In genomic region chr4:10171055-10171454, GRCh38 we compare ENCODE assay signal across 20 cellular contexts.
"Had no signal": no experiment of that assay in that cellular context is flagged by ENCODE, and none has a peak within 500 bp of the region (broad histone marks: within the 10 kb centered on the region; RNA-seq: fewer than 3 reads in every experiment).

No MANE protein-coding gene starts in this region.

- H3K27me3 ChIP-seq: cardiac muscle cell, esophagus muscularis mucosa, right atrium auricular region, tibial nerve, vagina had no signal

- ATAC-seq: activated CD4-positive, alpha-beta T cell treated with anti-CD3 and anti-CD28 coated beads for 36 hours; activated CD8-positive, alpha-beta memory T cell treated with anti-CD3 and anti-CD28 coated beads, Interleukin-2, amount 10 ng/mL, durations not matched to agents 7 days and 5 days; lower lobe of right lung had no signal

- DNase-seq: activated CD4-positive, alpha-beta memory T cell treated with anti-CD3 and anti-CD28 coated beads for 36 hours; activated CD4-positive, alpha-beta T cell treated with anti-CD3 and anti-CD28 coated beads for 36 hours; activated CD8-positive, alpha-beta memory T cell treated with anti-CD3 and anti-CD28 coated beads, Interleukin-2, amount 10 ng/mL, durations not matched to agents 7 days and 5 days; activated naive CD4-positive, alpha-beta T cell treated with anti-CD3 and anti-CD28 coated beads for 36 hours; activated T-cell treated with anti-CD3 and anti-CD28 coated beads, Interleukin-2, amount 50 U/mL, for 1 hour; hippocampal formation; lower lobe of right lung; stimulated activated CD4-positive, alpha-beta T cell treated with anti-CD3 and anti-CD28 coated beads, Interleukin-4, amount 100 ng/mL, for 4 hours; stimulated activated CD8-positive, alpha-beta memory T cell treated with anti-CD3 and anti-CD28 coated beads, Interleukin-4, amount 100 ng/mL, for 48 hours; stimulated activated naive CD4-positive, alpha-beta T cell treated with Interleukin-2 at 50 U/mL for 16 hours; substantia nigra had no signal

- H3K27me3 Mint-ChIP-seq: activated CD4-positive, alpha-beta T cell treated with anti-CD3 and anti-CD28 coated beads for 36 hours; progenitor cell of endocrine pancreas had no signal

- H3K4me1 Mint-ChIP-seq: activated CD4-positive, alpha-beta T cell treated with anti-CD3 and anti-CD28 coated beads for 36 hours; activated CD8-positive, alpha-beta memory T cell treated with anti-CD3 and anti-CD28 coated beads, Interleukin-2, amount 10 ng/mL, durations not matched to agents 7 days and 5 days had no signal

- H3K36me3 ChIP-seq: cardiac muscle cell, esophagus muscularis mucosa, lower lobe of right lung, right atrium auricular region, tibial nerve, vagina had no signal

- H3K9me3 Mint-ChIP-seq: activated CD4-positive, alpha-beta memory T cell treated with anti-CD3 and anti-CD28 coated beads for 36 hours; activated naive CD4-positive, alpha-beta T cell treated with anti-CD3 and anti-CD28 coated beads for 36 hours; activated T-helper 2 cell treated with anti-CD3 and anti-CD28 coated beads, Interferon-gamma antibody, Interleukin-2, Interleukin-4, amounts not matched to agents 10 μg/mL and 5 μg/mL and 100 μg/mL, durations not matched to agents 14 hours and 24 hours and 36 hours; mesothelial cell of epicardium had no signal

- H3K4me3 ChIP-seq: cardiac muscle cell, esophagus muscularis mucosa, lower lobe of right lung, right atrium auricular region, smooth muscle cell, tibial nerve, vagina had no signal

- H3K27ac ChIP-seq: cardiac muscle cell, lower lobe of right lung, right atrium auricular region, tibial nerve, vagina had no signal

- H3K36me3 Mint-ChIP-seq: activated CD4-positive, alpha-beta memory T cell treated with anti-CD3 and anti-CD28 coated beads for 36 hours; activated CD8-positive, alpha-beta memory T cell treated with anti-CD3 and anti-CD28 coated beads, Interleukin-2, amount 10 ng/mL, durations not matched to agents 7 days and 5 days; mesothelial cell of epicardium had no signal

- H3K9me3 ChIP-seq: esophagus muscularis mucosa, lower lobe of right lung, right atrium auricular region, tibial nerve, vagina had no signal

- H3K27ac Mint-ChIP-seq: activated CD4-positive, alpha-beta memory T cell treated with anti-CD3 and anti-CD28 coated beads for 36 hours; activated CD4-positive, alpha-beta T cell treated with anti-CD3 and anti-CD28 coated beads for 36 hours; activated CD8-positive, alpha-beta memory T cell treated with anti-CD3 and anti-CD28 coated beads, Interleukin-2, amount 10 ng/mL, durations not matched to agents 7 days and 5 days; activated naive CD4-positive, alpha-beta T cell treated with anti-CD3 and anti-CD28 coated beads for 36 hours; activated T-helper 2 cell treated with anti-CD3 and anti-CD28 coated beads, Interferon-gamma antibody, Interleukin-2, Interleukin-4, amounts not matched to agents 10 μg/mL and 5 μg/mL and 100 μg/mL, durations not matched to agents 14 hours and 24 hours and 36 hours; mesothelial cell of epicardium; progenitor cell of endocrine pancreas had no signal

- H3K4me3 Mint-ChIP-seq: activated CD4-positive, alpha-beta memory T cell treated with anti-CD3 and anti-CD28 coated beads for 36 hours; activated CD4-positive, alpha-beta T cell treated with anti-CD3 and anti-CD28 coated beads for 36 hours; activated CD8-positive, alpha-beta memory T cell treated with anti-CD3 and anti-CD28 coated beads, Interleukin-2, amount 10 ng/mL, durations not matched to agents 7 days and 5 days; activated naive CD4-positive, alpha-beta T cell treated with anti-CD3 and anti-CD28 coated beads for 36 hours; mesothelial cell of epicardium had no signal
